Comparison of ENCODE assay signal across 1 cellular context in the genomic region with DNA sequence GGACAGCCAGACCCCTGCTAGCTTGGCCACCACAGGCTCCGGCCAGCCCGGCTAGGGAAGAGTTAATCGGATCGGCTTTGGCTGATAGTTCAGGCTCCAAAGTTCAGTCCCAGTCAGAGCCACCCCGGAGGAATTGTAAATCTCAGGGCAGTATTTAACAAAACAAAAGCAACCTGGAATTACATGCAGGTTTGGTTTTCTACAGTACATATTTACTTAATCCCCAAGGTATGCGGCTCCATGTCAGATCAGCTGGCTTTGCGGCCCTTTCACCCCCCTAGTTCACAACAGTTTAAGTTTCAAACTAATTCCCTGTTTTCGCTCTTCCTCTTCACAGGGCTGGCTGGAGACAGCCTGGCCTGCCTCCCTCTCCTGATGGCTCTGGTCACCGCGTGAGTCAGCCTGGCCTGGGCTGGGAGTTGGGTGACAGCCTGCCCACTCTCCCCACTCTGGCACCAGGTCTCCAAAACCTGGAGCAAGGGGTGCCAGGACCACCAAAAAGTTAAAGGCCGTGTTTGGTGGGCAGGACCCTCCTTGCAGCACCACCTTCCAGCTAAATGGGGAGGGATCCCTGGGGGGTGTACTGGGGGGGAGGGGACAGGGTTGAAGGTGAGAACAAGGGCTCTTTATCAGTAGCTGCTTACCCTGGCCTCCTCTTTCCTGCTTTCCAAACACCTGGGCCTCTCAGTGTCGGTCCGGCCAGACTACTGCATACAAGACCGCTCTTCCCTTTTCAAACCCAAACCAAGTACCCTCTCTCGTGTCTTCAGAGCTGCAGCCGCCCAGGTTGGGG.
TF ChIP-seq lines count a peak whose summit lies in the region.

No MANE protein-coding gene starts in this region.

TF ChIP-seq in HepG2, 621 proteins besides CTCF, POLR2A, EP300 and RAD21 (continued from another document and continues in another):
- TF ChIP-seq, protein P1, sequence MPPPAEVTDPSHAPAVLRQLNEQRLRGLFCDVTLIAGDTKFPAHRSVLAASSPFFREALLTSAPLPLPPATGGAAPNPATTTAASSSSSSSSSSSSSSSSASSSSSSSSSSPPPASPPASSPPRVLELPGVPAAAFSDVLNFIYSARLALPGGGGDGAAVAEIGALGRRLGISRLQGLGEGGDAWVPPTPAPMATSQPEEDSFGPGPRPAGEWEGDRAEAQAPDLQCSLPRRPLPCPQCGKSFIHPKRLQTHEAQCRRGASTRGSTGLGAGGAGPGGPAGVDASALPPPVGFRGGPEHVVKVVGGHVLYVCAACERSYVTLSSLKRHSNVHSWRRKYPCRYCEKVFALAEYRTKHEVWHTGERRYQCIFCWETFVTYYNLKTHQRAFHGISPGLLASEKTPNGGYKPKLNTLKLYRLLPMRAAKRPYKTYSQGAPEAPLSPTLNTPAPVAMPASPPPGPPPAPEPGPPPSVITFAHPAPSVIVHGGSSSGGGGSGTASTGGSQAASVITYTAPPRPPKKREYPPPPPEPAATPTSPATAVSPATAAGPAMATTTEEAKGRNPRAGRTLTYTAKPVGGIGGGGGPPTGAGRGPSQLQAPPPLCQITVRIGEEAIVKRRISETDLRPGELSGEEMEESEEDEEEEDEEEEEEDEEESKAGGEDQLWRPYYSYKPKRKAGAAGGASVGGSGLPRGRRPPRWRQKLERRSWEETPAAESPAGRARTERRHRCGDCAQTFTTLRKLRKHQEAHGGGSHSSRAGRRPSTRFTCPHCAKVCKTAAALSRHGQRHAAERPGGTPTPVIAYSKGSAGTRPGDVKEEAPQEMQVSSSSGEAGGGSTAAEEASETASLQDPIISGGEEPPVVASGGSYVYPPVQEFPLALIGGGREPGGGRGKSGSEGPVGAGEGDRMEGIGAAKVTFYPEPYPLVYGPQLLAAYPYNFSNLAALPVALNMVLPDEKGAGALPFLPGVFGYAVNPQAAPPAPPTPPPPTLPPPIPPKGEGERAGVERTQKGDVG (CRISPR knock-in tag; IDR thresholded peaks at IDR 0.05; ENCODE audit: borderline replicate concordance) = no peak
- TF ChIP-seq, protein P2, sequence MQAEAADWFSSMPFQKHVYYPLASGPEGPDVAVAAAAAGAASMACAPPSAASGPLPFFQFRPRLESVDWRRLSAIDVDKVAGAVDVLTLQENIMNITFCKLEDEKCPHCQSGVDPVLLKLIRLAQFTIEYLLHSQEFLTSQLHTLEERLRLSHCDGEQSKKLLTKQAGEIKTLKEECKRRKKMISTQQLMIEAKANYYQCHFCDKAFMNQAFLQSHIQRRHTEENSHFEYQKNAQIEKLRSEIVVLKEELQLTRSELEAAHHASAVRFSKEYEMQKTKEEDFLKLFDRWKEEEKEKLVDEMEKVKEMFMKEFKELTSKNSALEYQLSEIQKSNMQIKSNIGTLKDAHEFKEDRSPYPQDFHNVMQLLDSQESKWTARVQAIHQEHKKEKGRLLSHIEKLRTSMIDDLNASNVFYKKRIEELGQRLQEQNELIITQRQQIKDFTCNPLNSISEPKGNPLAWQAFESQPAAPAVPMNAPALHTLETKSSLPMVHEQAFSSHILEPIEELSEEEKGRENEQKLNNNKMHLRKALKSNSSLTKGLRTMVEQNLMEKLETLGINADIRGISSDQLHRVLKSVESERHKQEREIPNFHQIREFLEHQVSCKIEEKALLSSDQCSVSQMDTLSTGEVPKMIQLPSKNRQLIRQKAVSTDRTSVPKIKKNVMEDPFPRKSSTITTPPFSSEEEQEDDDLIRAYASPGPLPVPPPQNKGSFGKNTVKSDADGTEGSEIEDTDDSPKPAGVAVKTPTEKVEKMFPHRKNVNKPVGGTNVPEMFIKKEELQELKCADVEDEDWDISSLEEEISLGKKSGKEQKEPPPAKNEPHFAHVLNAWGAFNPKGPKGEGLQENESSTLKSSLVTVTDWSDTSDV (CRISPR knock-in tag; IDR thresholded peaks at IDR 0.05) = no peak
- TF ChIP-seq BRCA1 (CRISPR knock-in tag; IDR thresholded peaks at IDR 0.05) (no peak), ZNF337 (CRISPR knock-in tag; IDR thresholded peaks at IDR 0.05; ENCODE audit: borderline replicate concordance, low read depth) (no peak; the same call in 1 of the 2 replicates), KDM2A (CRISPR knock-in tag; IDR thresholded peaks at IDR 0.05; ENCODE audit: borderline replicate concordance, low read depth) (no peak), CBFB (CRISPR knock-in tag; IDR thresholded peaks at IDR 0.05) (peak; percentile 67; the same call in 1 of the 2 replicates), KMT2A (CRISPR knock-in tag; IDR thresholded peaks at IDR 0.05) (no peak), ZNF138 (CRISPR knock-in tag; IDR thresholded peaks at IDR 0.05; ENCODE audit: low read depth) (no peak), ZNF781 (CRISPR knock-in tag; IDR thresholded peaks at IDR 0.05; ENCODE audit: borderline replicate concordance, not compliant biosample characterization) (peak; percentile 72), BRD4 (CRISPR knock-in tag; IDR thresholded peaks at IDR 0.05) (no peak), FOXP1 (IDR thresholded peaks at IDR 0.05) (0 out of 2 replicates have a peak, but pooled peaks have one; percentile 28), FOXP1 (CRISPR knock-in tag; IDR thresholded peaks at IDR 0.05) (peak; percentile 89), ZNF501 (CRISPR knock-in tag; IDR thresholded peaks at IDR 0.05) (no peak), ARNT (IDR thresholded peaks at IDR 0.05) (no peak), ZNF34 (CRISPR knock-in tag; IDR thresholded peaks at IDR 0.05; ENCODE audit: borderline replicate concordance) (no peak), TRIM24 (CRISPR knock-in tag; IDR thresholded peaks at IDR 0.05) (no peak), REXO4 (CRISPR knock-in tag; IDR thresholded peaks at IDR 0.05; ENCODE audit: borderline replicate concordance) (no peak)
- TF ChIP-seq, protein P3, sequence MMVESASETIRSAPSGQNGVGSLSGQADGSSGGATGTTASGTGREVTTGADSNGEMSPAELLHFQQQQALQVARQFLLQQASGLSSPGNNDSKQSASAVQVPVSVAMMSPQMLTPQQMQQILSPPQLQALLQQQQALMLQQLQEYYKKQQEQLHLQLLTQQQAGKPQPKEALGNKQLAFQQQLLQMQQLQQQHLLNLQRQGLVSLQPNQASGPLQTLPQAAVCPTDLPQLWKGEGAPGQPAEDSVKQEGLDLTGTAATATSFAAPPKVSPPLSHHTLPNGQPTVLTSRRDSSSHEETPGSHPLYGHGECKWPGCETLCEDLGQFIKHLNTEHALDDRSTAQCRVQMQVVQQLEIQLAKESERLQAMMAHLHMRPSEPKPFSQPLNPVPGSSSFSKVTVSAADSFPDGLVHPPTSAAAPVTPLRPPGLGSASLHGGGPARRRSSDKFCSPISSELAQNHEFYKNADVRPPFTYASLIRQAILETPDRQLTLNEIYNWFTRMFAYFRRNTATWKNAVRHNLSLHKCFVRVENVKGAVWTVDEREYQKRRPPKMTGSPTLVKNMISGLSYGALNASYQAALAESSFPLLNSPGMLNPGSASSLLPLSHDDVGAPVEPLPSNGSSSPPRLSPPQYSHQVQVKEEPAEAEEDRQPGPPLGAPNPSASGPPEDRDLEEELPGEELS (CRISPR knock-in tag; IDR thresholded peaks at IDR 0.05) = peak; percentile 95
- TF ChIP-seq, protein P4, sequence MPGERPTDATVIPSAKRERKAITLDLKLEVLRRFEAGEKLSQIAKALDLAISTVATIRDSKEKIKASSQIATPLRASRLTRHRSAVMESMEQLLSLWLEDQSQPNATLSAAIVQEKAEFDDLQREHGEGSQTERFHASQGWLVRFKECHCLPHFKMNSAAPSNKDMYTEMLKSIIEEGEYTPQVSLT (CRISPR knock-in tag; IDR thresholded peaks at IDR 0.05; ENCODE audit: borderline replicate concordance, low read depth) = no peak
- TF ChIP-seq, protein P5, sequence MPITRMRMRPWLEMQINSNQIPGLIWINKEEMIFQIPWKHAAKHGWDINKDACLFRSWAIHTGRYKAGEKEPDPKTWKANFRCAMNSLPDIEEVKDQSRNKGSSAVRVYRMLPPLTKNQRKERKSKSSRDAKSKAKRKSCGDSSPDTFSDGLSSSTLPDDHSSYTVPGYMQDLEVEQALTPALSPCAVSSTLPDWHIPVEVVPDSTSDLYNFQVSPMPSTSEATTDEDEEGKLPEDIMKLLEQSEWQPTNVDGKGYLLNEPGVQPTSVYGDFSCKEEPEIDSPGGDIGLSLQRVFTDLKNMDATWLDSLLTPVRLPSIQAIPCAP (CRISPR knock-in tag; IDR thresholded peaks at IDR 0.05; ENCODE audit: low read depth) = no peak
- TF ChIP-seq, protein P6, sequence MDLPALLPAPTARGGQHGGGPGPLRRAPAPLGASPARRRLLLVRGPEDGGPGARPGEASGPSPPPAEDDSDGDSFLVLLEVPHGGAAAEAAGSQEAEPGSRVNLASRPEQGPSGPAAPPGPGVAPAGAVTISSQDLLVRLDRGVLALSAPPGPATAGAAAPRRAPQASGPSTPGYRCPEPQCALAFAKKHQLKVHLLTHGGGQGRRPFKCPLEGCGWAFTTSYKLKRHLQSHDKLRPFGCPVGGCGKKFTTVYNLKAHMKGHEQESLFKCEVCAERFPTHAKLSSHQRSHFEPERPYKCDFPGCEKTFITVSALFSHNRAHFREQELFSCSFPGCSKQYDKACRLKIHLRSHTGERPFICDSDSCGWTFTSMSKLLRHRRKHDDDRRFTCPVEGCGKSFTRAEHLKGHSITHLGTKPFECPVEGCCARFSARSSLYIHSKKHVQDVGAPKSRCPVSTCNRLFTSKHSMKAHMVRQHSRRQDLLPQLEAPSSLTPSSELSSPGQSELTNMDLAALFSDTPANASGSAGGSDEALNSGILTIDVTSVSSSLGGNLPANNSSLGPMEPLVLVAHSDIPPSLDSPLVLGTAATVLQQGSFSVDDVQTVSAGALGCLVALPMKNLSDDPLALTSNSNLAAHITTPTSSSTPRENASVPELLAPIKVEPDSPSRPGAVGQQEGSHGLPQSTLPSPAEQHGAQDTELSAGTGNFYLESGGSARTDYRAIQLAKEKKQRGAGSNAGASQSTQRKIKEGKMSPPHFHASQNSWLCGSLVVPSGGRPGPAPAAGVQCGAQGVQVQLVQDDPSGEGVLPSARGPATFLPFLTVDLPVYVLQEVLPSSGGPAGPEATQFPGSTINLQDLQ (CRISPR knock-in tag; IDR thresholded peaks at IDR 0.05) = no peak
- TF ChIP-seq, protein P7, sequence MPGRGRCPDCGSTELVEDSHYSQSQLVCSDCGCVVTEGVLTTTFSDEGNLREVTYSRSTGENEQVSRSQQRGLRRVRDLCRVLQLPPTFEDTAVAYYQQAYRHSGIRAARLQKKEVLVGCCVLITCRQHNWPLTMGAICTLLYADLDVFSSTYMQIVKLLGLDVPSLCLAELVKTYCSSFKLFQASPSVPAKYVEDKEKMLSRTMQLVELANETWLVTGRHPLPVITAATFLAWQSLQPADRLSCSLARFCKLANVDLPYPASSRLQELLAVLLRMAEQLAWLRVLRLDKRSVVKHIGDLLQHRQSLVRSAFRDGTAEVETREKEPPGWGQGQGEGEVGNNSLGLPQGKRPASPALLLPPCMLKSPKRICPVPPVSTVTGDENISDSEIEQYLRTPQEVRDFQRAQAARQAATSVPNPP (CRISPR knock-in tag; IDR thresholded peaks at IDR 0.05) = peak; percentile 52; the same call in 1 of the 2 replicates
- TF ChIP-seq, protein P8, sequence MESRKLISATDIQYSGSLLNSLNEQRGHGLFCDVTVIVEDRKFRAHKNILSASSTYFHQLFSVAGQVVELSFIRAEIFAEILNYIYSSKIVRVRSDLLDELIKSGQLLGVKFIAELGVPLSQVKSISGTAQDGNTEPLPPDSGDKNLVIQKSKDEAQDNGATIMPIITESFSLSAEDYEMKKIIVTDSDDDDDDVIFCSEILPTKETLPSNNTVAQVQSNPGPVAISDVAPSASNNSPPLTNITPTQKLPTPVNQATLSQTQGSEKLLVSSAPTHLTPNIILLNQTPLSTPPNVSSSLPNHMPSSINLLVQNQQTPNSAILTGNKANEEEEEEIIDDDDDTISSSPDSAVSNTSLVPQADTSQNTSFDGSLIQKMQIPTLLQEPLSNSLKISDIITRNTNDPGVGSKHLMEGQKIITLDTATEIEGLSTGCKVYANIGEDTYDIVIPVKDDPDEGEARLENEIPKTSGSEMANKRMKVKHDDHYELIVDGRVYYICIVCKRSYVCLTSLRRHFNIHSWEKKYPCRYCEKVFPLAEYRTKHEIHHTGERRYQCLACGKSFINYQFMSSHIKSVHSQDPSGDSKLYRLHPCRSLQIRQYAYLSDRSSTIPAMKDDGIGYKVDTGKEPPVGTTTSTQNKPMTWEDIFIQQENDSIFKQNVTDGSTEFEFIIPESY (CRISPR knock-in tag; IDR thresholded peaks at IDR 0.05) = no peak
- TF ChIP-seq, protein P9, sequence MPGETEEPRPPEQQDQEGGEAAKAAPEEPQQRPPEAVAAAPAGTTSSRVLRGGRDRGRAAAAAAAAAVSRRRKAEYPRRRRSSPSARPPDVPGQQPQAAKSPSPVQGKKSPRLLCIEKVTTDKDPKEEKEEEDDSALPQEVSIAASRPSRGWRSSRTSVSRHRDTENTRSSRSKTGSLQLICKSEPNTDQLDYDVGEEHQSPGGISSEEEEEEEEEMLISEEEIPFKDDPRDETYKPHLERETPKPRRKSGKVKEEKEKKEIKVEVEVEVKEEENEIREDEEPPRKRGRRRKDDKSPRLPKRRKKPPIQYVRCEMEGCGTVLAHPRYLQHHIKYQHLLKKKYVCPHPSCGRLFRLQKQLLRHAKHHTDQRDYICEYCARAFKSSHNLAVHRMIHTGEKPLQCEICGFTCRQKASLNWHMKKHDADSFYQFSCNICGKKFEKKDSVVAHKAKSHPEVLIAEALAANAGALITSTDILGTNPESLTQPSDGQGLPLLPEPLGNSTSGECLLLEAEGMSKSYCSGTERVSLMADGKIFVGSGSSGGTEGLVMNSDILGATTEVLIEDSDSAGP (CRISPR knock-in tag; IDR thresholded peaks at IDR 0.05; ENCODE audit: borderline replicate concordance) = peak; percentile 95
- TF ChIP-seq, protein P10, sequence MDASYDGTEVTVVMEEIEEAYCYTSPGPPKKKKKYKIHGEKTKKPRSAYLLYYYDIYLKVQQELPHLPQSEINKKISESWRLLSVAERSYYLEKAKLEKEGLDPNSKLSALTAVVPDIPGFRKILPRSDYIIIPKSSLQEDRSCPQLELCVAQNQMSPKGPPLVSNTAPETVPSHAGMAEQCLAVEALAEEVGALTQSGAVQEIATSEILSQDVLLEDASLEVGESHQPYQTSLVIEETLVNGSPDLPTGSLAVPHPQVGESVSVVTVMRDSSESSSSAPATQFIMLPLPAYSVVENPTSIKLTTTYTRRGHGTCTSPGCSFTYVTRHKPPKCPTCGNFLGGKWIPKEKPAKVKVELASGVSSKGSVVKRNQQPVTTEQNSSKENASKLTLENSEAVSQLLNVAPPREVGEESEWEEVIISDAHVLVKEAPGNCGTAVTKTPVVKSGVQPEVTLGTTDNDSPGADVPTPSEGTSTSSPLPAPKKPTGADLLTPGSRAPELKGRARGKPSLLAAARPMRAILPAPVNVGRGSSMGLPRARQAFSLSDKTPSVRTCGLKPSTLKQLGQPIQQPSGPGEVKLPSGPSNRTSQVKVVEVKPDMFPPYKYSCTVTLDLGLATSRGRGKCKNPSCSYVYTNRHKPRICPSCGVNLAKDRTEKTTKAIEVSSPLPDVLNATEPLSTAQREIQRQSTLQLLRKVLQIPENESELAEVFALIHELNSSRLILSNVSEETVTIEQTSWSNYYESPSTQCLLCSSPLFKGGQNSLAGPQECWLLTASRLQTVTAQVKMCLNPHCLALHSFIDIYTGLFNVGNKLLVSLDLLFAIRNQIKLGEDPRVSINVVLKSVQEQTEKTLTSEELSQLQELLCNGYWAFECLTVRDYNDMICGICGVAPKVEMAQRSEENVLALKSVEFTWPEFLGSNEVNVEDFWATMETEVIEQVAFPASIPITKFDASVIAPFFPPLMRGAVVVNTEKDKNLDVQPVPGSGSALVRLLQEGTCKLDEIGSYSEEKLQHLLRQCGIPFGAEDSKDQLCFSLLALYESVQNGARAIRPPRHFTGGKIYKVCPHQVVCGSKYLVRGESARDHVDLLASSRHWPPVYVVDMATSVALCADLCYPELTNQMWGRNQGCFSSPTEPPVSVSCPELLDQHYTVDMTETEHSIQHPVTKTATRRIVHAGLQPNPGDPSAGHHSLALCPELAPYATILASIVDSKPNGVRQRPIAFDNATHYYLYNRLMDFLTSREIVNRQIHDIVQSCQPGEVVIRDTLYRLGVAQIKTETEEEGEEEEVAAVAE (CRISPR knock-in tag; IDR thresholded peaks at IDR 0.05; ENCODE audit: borderline replicate concordance) = no peak
